ENCODE assay signal across 17 cellular contexts in the genomic region with DNA sequence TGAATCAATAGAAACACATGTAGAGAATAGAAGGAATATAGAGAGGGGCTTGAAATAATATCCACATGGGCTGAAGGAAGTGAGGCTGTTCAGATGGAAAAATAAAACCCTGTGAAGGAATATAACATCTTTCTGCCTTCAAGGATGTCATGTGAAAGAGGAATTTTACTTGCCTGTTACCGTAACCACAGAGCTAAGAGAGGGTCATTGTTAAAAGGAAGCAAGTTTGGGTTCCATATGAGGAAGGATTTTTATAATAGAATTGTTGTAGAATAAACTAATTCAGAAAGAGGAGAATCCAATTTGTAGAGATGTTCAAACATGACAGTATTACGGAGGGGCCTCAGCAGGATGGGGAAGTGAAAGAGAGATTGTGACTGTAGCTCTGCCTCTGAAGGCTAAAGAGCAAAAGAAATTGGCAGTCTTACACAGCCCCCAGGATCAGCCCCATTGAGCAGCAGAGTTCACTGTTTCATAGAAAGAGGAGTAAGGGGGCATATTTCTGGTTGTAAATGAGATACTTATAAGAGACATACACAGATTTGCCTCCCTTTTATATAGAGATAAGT.
DNase-seq lines count a peak whose midpoint lies in the region; ATAC-seq lines count a peak whose summit lies in the region.
"Had no signal": no experiment of that assay in that cellular context is flagged by ENCODE, and none has a peak within 500 bp of the region (broad histone marks: within the 10 kb centered on the region; RNA-seq: fewer than 3 reads in every experiment).

No MANE protein-coding gene starts in this region.

- H3K27me3 Mint-ChIP-seq in stimulated activated naive B cell treated with anti-CD40 and anti-IgM and Interleukin-4, amounts not matched to agents 10 μg/mL and 1 μg/mL and 100 μg/mL, for 72 hours: no peaks in the 10 kb centered on the region
- H3K27me3 Mint-ChIP-seq: activated naive CD8-positive, alpha-beta T cell had no signal

- DNase-seq in NOMO-1 treated with DMSO at 0.1 percent for 48 hours (lab: John Stamatoyannopoulos, UW; ENCODE audit: unreplicated experiment) (peak; percentile 3), NOMO-1 (lab: John Stamatoyannopoulos, UW; ENCODE audit: unreplicated experiment in 2 of 2) (no peak), MV-4-11 (lab: John Stamatoyannopoulos, UW) (peak; percentile 15), AG08395 (ENCODE audit: low spot score) (no peak), NCI-H1092 (lab: John Stamatoyannopoulos, UW) (no peak)
- no peak for DNase-seq in stimulated activated naive B cell treated with anti-CD40 and anti-IgM and Interleukin-4, amounts not matched to agents 10 μg/mL and 1 μg/mL and 100 μg/mL, for 72 hours
- DNase-seq: activated T-cell treated with anti-CD3 and anti-CD28 coated beads for 4 hours; Caco-2; central memory CD4-positive, alpha-beta T cell; GF-D8; NCI-H1092 treated with DMSO at 0.1 percent for 48 hours; ovary; SW 1271 had no signal

- H3K4me3 Mint-ChIP-seq in stimulated activated naive B cell treated with anti-CD40 and anti-IgM and Interleukin-4, amounts not matched to agents 10 μg/mL and 1 μg/mL and 100 μg/mL, for 72 hours: no peak overlapping the region
- H3K4me3 Mint-ChIP-seq: activated naive CD8-positive, alpha-beta T cell had no signal

- H3K27ac Mint-ChIP-seq in stimulated activated naive B cell treated with anti-CD40 and anti-IgM and Interleukin-4, amounts not matched to agents 10 μg/mL and 1 μg/mL and 100 μg/mL, for 72 hours: no peak overlapping the region
- H3K27ac Mint-ChIP-seq: activated naive CD8-positive, alpha-beta T cell had no signal

- H3K36me3 Mint-ChIP-seq in stimulated activated naive B cell treated with anti-CD40 and anti-IgM and Interleukin-4, amounts not matched to agents 10 μg/mL and 1 μg/mL and 100 μg/mL, for 72 hours: no peaks in the 10 kb centered on the region
- H3K36me3 Mint-ChIP-seq: activated naive CD8-positive, alpha-beta T cell had no signal

- peaks cover 0 to 4% of the 10 kb centered on the region in 2 donors for H3K4me1 Mint-ChIP-seq in stimulated activated naive B cell treated with anti-CD40 and anti-IgM and Interleukin-4, amounts not matched to agents 10 μg/mL and 1 μg/mL and 100 μg/mL, for 72 hours

- peak; percentile 82 for ATAC-seq in HG02885 (IDR thresholded peaks at IDR 0.05; ENCODE audit: poor library complexity, unreplicated experiment)
- ATAC-seq in stimulated activated naive B cell treated with anti-CD40 and anti-IgM and Interleukin-4, amounts not matched to agents 10 μg/mL and 1 μg/mL and 100 μg/mL, for 72 hours (replicated peaks): peak; percentile 78 to 91
- no peak for ATAC-seq in activated CD4-positive, CD25-positive, alpha-beta regulatory T cell treated with anti-CD3 and anti-CD28 coated beads, Interleukin-2, amount 50 U/mL, for 24 hours
- ATAC-seq: gastroesophageal sphincter had no signal

- peaks cover 4 to 7% of the 10 kb centered on the region in 2 donors for H3K9me3 Mint-ChIP-seq in stimulated activated naive B cell treated with anti-CD40 and anti-IgM and Interleukin-4, amounts not matched to agents 10 μg/mL and 1 μg/mL and 100 μg/mL, for 72 hours

Comparison
In these comparisons a context has a peak if more than half of its experiments do, and no peak if none do; other contexts are left out.
1. DNase-seq: peak in NOMO-1 treated with DMSO at 0.1 percent for 48 hours (single experiment) and MV-4-11 (single experiment); none in NOMO-1 (0 of 2), stimulated activated naive B cell treated with anti-CD40 and anti-IgM and Interleukin-4, amounts not matched to agents 10 μg/mL and 1 μg/mL and 100 μg/mL, for 72 hours (single experiment), AG08395 (single experiment) and NCI-H1092 (single experiment).
2. ATAC-seq: peak in HG02885 (single experiment) and stimulated activated naive B cell treated with anti-CD40 and anti-IgM and Interleukin-4, amounts not matched to agents 10 μg/mL and 1 μg/mL and 100 μg/mL, for 72 hours (2 of 2); none in activated CD4-positive, CD25-positive, alpha-beta regulatory T cell treated with anti-CD3 and anti-CD28 coated beads, Interleukin-2, amount 50 U/mL, for 24 hours (0 of 2).